19 cellular contexts compared by ENCODE assay signal in the genomic region with DNA sequence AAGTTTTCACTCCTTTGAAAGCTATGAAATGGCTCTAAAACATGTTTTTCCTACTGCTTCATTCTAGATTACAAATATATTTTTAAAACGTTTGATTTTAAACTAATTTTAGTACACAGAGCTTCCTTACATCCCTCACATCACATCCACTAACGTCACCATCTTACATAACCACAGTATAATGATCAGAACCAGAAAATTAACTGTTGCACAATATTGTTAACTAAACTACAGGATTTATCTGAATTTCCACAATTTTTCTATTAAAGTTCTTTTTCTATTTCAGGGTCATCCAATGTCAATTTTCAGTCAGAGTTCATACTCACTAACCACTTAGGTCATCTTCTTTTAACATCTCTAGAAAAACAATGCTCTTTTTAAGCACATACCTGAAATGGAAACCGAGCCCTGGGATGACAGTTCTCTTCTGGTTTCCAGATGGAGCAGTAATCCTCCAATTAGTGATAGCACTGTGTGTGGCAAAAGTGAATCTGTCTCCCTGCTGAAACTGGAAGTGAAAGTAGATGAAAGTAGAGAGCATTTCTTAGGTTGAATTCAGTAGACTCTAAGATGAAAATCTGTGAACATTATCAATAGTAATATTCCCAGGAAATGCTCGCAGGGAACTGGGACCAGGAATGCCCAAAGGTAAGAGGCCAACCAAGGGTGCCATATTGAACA.
"Had no signal": no experiment of that assay in that cellular context is flagged by ENCODE, and none has a peak within 500 bp of the region (broad histone marks: within the 10 kb centered on the region; RNA-seq: fewer than 3 reads in every experiment).

No MANE protein-coding gene starts in this region.

- H3K4me3 Mint-ChIP-seq: activated naive CD4-positive, alpha-beta T cell treated with anti-CD3 and anti-CD28 coated beads, Interleukin-2, amount 50 U/mL, for 24 hours; dendritic cell treated with granulocyte-macrophage colony-stimulating factor and Interleukin-4, amounts not matched to agents 40 ng/mL and 50 ng/mL, for 4 days; immature natural killer cell had no signal

- H3K4me1 Mint-ChIP-seq: activated naive CD4-positive, alpha-beta T cell treated with anti-CD3 and anti-CD28 coated beads, Interleukin-2, amount 50 U/mL, for 24 hours; immature natural killer cell had no signal

- H3K9me3 Mint-ChIP-seq: dendritic cell treated with granulocyte-macrophage colony-stimulating factor and Interleukin-4, amounts not matched to agents 40 ng/mL and 50 ng/mL, for 4 days had no signal

- FAIRE-seq: astrocyte had no signal

- ATAC-seq: left ventricle myocardium superior; stimulated activated naive CD8-positive, alpha-beta T cell treated with anti-CD3 and anti-CD28 coated beads, Interleukin-15, Interleukin-2, amounts not matched to agents 100 U/mL and 50 U/mL, for 24 hours had no signal

- DNase-seq: activated CD4-positive, alpha-beta T cell treated with anti-CD3 and anti-CD28 coated beads, Interleukin-2, amount 50 U/mL, for 48 hours; activated gamma-delta T cell; cerebellar nuclear complex; effector memory CD4-positive, alpha-beta T cell; esophagus squamous epithelium; immature natural killer cell; kidney glomerular epithelial cell; left ventricle myocardium superior; stimulated activated naive CD8-positive, alpha-beta T cell treated with anti-CD3 and anti-CD28 coated beads, Interleukin-15, Interleukin-2, amounts not matched to agents 100 U/mL and 50 U/mL, for 24 hours; substantia nigra; trophoblast cell; WERI-Rb-1 had no signal

- H3K9me3 ChIP-seq: breast epithelium, esophagus squamous epithelium, prostate gland, right atrium auricular region, vagina had no signal

- H3K27me3 ChIP-seq: breast epithelium, esophagus squamous epithelium, right atrium auricular region, vagina had no signal

- H3K36me3 Mint-ChIP-seq: activated naive CD4-positive, alpha-beta T cell treated with anti-CD3 and anti-CD28 coated beads, Interleukin-2, amount 50 U/mL, for 24 hours had no signal

- H3K27ac ChIP-seq: breast epithelium, esophagus squamous epithelium, prostate gland, right atrium auricular region, vagina, WERI-Rb-1 had no signal

- H3K4me3 ChIP-seq: breast epithelium, esophagus squamous epithelium, prostate gland, right atrium auricular region, vagina had no signal

- H3K27ac Mint-ChIP-seq: activated naive CD4-positive, alpha-beta T cell treated with anti-CD3 and anti-CD28 coated beads, Interleukin-2, amount 50 U/mL, for 24 hours; dendritic cell treated with granulocyte-macrophage colony-stimulating factor and Interleukin-4, amounts not matched to agents 40 ng/mL and 50 ng/mL, for 4 days; immature natural killer cell had no signal

- H3K27me3 Mint-ChIP-seq: activated naive CD4-positive, alpha-beta T cell treated with anti-CD3 and anti-CD28 coated beads, Interleukin-2, amount 50 U/mL, for 24 hours; dendritic cell treated with granulocyte-macrophage colony-stimulating factor and Interleukin-4, amounts not matched to agents 40 ng/mL and 50 ng/mL, for 4 days had no signal

- H3K4me1 ChIP-seq: breast epithelium, esophagus squamous epithelium, prostate gland, right atrium auricular region, vagina had no signal

- H3K36me3 ChIP-seq: breast epithelium, esophagus squamous epithelium, prostate gland, right atrium auricular region, vagina, WERI-Rb-1 had no signal
